In genomic region chr15:56460046-56460445, GRCh38 we compare ENCODE assay signal across 1 cellular context.
TF ChIP-seq lines count a peak whose summit lies in the region.

No MANE protein-coding gene starts in this region.

TF ChIP-seq in GM12878, 131 proteins besides CTCF, POLR2A, EP300 and RAD21 (continued from another document):
- no peak for TF ChIP-seq SUZ12 (IDR thresholded peaks at IDR 0.05; ENCODE audit: unreplicated experiment)
- TF ChIP-seq REST (IDR thresholded peaks at IDR 0.05; ENCODE audit: low read depth, low read length): no peak
- no peak for TF ChIP-seq SRF (IDR thresholded peaks at IDR 0.05; ENCODE audit: low read depth in 2 of 2, low read length in 2 of 2)
- no peak for TF ChIP-seq IKZF1 (conservative IDR thresholded peaks at IDR 0.05)
